8 cellular contexts compared by ENCODE assay signal in genomic region chr3:41199866-41200668, GRCh38.
DNase-seq lines count a peak whose midpoint lies in the region; ATAC-seq lines count a peak whose summit lies in the region.

No MANE protein-coding gene starts in this region.

- in situ Hi-C loops in ACHN (cut with HindIII; ENCODE audit: low pct_ligation_motif_present, low pct_unique_long_range_greater_than_20kb, low sequenced_read_pairs) = no loop called here

- peaks cover 18 to 36% of the 10 kb centered on the region in 2 donors for H3K4me1 Mint-ChIP-seq in stimulated activated naive B cell treated with anti-CD40 and anti-IgM and Interleukin-4, amounts not matched to agents 10 μg/mL and 1 μg/mL and 100 μg/mL, for 72 hours

- H3K4me3 Mint-ChIP-seq in stimulated activated naive B cell treated with anti-CD40 and anti-IgM and Interleukin-4, amounts not matched to agents 10 μg/mL and 1 μg/mL and 100 μg/mL, for 72 hours = peak overlapping the region; percentile 82 to 93

- no peaks in the 10 kb centered on the region for H3K9me3 Mint-ChIP-seq in stimulated activated naive B cell treated with anti-CD40 and anti-IgM and Interleukin-4, amounts not matched to agents 10 μg/mL and 1 μg/mL and 100 μg/mL, for 72 hours

- peak; percentile 21 for ATAC-seq in GM18907 (IDR thresholded peaks at IDR 0.05; ENCODE audit: unreplicated experiment)
- peak; percentile 9 to 11 for ATAC-seq in stimulated activated naive B cell treated with anti-CD40 and anti-IgM and Interleukin-4, amounts not matched to agents 10 μg/mL and 1 μg/mL and 100 μg/mL, for 72 hours (replicated peaks)
- no peak for ATAC-seq in GM18520 (IDR thresholded peaks at IDR 0.05; ENCODE audit: unreplicated experiment)

- H3K36me3 Mint-ChIP-seq in stimulated activated naive B cell treated with anti-CD40 and anti-IgM and Interleukin-4, amounts not matched to agents 10 μg/mL and 1 μg/mL and 100 μg/mL, for 72 hours = peaks cover 4 to 10% of the 10 kb centered on the region in 2 donors

- H3K27me3 Mint-ChIP-seq in stimulated activated naive B cell treated with anti-CD40 and anti-IgM and Interleukin-4, amounts not matched to agents 10 μg/mL and 1 μg/mL and 100 μg/mL, for 72 hours = peaks cover 6% of the 10 kb centered on the region in 2 donors

- H3K27ac Mint-ChIP-seq in stimulated activated naive B cell treated with anti-CD40 and anti-IgM and Interleukin-4, amounts not matched to agents 10 μg/mL and 1 μg/mL and 100 μg/mL, for 72 hours = peak overlapping the region; percentile 88

- DNase-seq in ACHN (peak; percentile 28), HuH-7.5 (ENCODE audit: low spot score) (peak; percentile 46), medulla oblongata (ENCODE audit: extremely low spot score) (peak; percentile 44)
- peak; percentile 12 to 38 for DNase-seq in activated CD4-positive, alpha-beta T cell treated with anti-CD3 and anti-CD28 coated beads for 4 hours
- DNase-seq in effector CD4-positive, alpha-beta T cell = peak; percentile 2
- peak; percentile 11 for DNase-seq in stimulated activated naive B cell treated with anti-CD40 and anti-IgM and Interleukin-4, amounts not matched to agents 10 μg/mL and 1 μg/mL and 100 μg/mL, for 72 hours
